In genomic region chr7:150753826-150754603, GRCh38 we compare ENCODE assay signal across 8 cellular contexts. TPM values are rescaled to one million over a fixed set of nuclear protein-coding genes. Genes with fewer than 3 reads are reported as not detected.
DNase-seq lines count a peak whose midpoint lies in the region; ATAC-seq and TF ChIP-seq lines count a peak whose summit lies in the region.

No MANE protein-coding gene starts in this region.

- no CpG with 5 or more reads among the region's 3 CpGs for WGBS in H9 (ENCODE audit: extremely low coverage, insufficient read length, low lambda C conversion rate)
- WGBS in right cardiac atrium: 42% methylated on average over 3 of the region's 3 CpGs

- H3K4me1 Mint-ChIP-seq in H9: no peaks in the 10 kb centered on the region

- no peaks in the 10 kb centered on the region for H4K20me1 ChIP-seq in H9 (ENCODE audit: control insufficient read depth, insufficient read depth, insufficient read length)

- no peak overlapping the region for H2AFZ ChIP-seq in H9 (ENCODE audit: low read length)

- intact Hi-C loops in right cardiac atrium (cut with DNase I): loop anchor here in 2 of 4 donors (2.0 to 10.0 kb wide), 2 partner anchors 129 to 303 kb away; partner anchors contain the start of gene GIMAP8 (in 1 of the 2)

- TF ChIP-seq CTCF in H9 (conservative IDR thresholded peaks at IDR 0.05): peak; percentile 69

- no peak overlapping the region for H4K5ac ChIP-seq in H9 (ENCODE audit: insufficient read length, low read depth, low read length)

- no peak overlapping the region for H2BK15ac ChIP-seq in H9 (ENCODE audit: low read depth, low read length)

- H3K4me3 Mint-ChIP-seq in H9: no peak overlapping the region

- in situ Hi-C loops in SK-MEL-5 (cut with HindIII; ENCODE audit: low pct_unique_long_range_greater_than_20kb, low sequenced_read_pairs): no loop called here

- no peaks in the 10 kb centered on the region for H3K23me2 ChIP-seq in H9 (ENCODE audit: insufficient read length, low read depth, low read length, poor library complexity, severe bottlenecking)

- H3T11ph ChIP-seq in H9 (ENCODE audit: low read length): no peak overlapping the region

- no peak overlapping the region for H2BK120ac ChIP-seq in H9 (ENCODE audit: low read depth, low read length, poor library complexity, severe bottlenecking)

- H3K27ac Mint-ChIP-seq in H9: no peak overlapping the region

- no peak overlapping the region for H2BK12ac ChIP-seq in H9 (ENCODE audit: insufficient read length, low read depth, low read length)

- H3K56ac ChIP-seq in H9 (ENCODE audit: insufficient read length, low read depth, low read length): no peak overlapping the region

- no peak overlapping the region for H4K8ac ChIP-seq in H9 (replicated peaks; ENCODE audit: insufficient read length, low read depth, low read length)

- peak; percentile 9 for DNase-seq in ELF-1 (ENCODE audit: low read depth, low spot score)
- no peak for DNase-seq in H9
- DNase-seq in SK-MEL-5 (ENCODE audit: low read depth, low spot score): peak; percentile 56
- DNase-seq in right cardiac atrium: no peak
- no peak for DNase-seq in caudate nucleus (lab: John Stamatoyannopoulos, UW)
- DNase-seq in hypothalamus (lab: John Stamatoyannopoulos, UW): no peak
- DNase-seq in AG08396 (ENCODE audit: low spot score): no peak

- H3K4me1 ChIP-seq in H9 (ENCODE audit: insufficient read depth, low read length) (no peaks in the 10 kb centered on the region), right cardiac atrium (ENCODE audit: control insufficient read depth, insufficient read depth, low read length) (peaks cover 9% of the 10 kb centered on the region)

- no peaks in the 10 kb centered on the region for H3K9me3 Mint-ChIP-seq in H9

- no peak overlapping the region for H2BK20ac ChIP-seq in H9 (ENCODE audit: low read depth, low read length, poor library complexity, severe bottlenecking)

- ATAC-seq in right cardiac atrium (peak; percentile 54 to 71), HG02642 (IDR thresholded peaks at IDR 0.05; ENCODE audit: poor library complexity, unreplicated experiment) (no peak)

- H3K9me3 ChIP-seq in H9 (ENCODE audit: control insufficient read depth, low read depth, low read length) (no peaks in the 10 kb centered on the region), right cardiac atrium (ENCODE audit: control insufficient read depth, low read length) (no peaks in the 10 kb centered on the region)

- H2BK5ac ChIP-seq in H9 (ENCODE audit: insufficient read length, low read length): no peak overlapping the region

- no peaks in the 10 kb centered on the region for H3K79me1 ChIP-seq in H9 (ENCODE audit: insufficient read depth, low read depth, low read length, poor library complexity, severe bottlenecking)

- H3K4ac ChIP-seq in H9 (ENCODE audit: low read depth, low read length): no peak overlapping the region

- H3K27me3 Mint-ChIP-seq in H9 (ENCODE audit: low read depth): peaks cover 87% of the 10 kb centered on the region

- H3K9ac ChIP-seq in H9 (ENCODE audit: extremely low read depth, insufficient read length, low read length): no peak overlapping the region

- H3K4me3 ChIP-seq in right cardiac atrium (ENCODE audit: low read length): no peak overlapping the region

- no peak overlapping the region for H2AK5ac ChIP-seq in H9 (ENCODE audit: insufficient read length, low read length)

- H3K23ac ChIP-seq in H9 (ENCODE audit: insufficient read length, low read depth, low read length): no peak overlapping the region

- H3K27ac ChIP-seq in H9 (ENCODE audit: insufficient read length, low read depth, low read length): no peak overlapping the region
- H3K27ac ChIP-seq in right cardiac atrium (ENCODE audit: low read length): peak overlapping the region; percentile 5
- H3K27ac ChIP-seq in caudate nucleus (ENCODE audit: low read depth, low read length): no peak overlapping the region

- no peaks in the 10 kb centered on the region; the same call in 1 of the 2 replicates for H3K79me2 ChIP-seq in H9 (ENCODE audit: insufficient read depth, low read length)

- H3K4me2 ChIP-seq in H9 (ENCODE audit: insufficient read depth, insufficient read length, low read length): no peak overlapping the region

- H3K27me3 ChIP-seq in H9 (ENCODE audit: insufficient read depth, low read length) (no peaks in the 10 kb centered on the region; the same call in 1 of the 2 replicates), right cardiac atrium (ENCODE audit: control insufficient read depth, insufficient read depth) (no peaks in the 10 kb centered on the region)

- no peak overlapping the region for H4K91ac ChIP-seq in H9 (ENCODE audit: insufficient read length, low read depth, low read length)

- H3K36me3 Mint-ChIP-seq in H9 (ENCODE audit: insufficient read depth in 1 of 3, low read depth in 3 of 3): no peaks in the 10 kb centered on the region

- H3K14ac ChIP-seq in H9 (ENCODE audit: insufficient read depth, low read length): no peak overlapping the region

- H3K18ac ChIP-seq in H9 (ENCODE audit: insufficient read length, low read depth, low read length): no peak overlapping the region

RNA-seq across cellular contexts. Expression of gene GIMAP5, which starts 16.8 kb away (rescaled TPM):
- total RNA-seq in H9 (2021) (not detected in 2 replicates), right cardiac atrium (10 to 100 TPM in 3 of 4 donors, 1 to 10 TPM in 1; 9.3 to 24.2 (median 11.1) TPM)
- total RNA-seq in SK-MEL-5 (2014; rRNA removed; shearing (Covaris generic)): 0.26 and 0.35 TPM in 2 replicates
- polyA plus RNA-seq in SK-MEL-5 (2015; cell fraction: cytosol; rRNA removed): 0.08 and 0.35 TPM in 2 replicates
- polyA plus RNA-seq in SK-MEL-5 (2015; cell fraction: nucleus; rRNA removed): 0.07 and 0.27 TPM in 2 replicates
- 22.3 TPM for polyA plus RNA-seq in right cardiac atrium

RNA-seq across cellular contexts. Expression of gene GIMAP1, which starts 37.6 kb away (rescaled TPM):
- total RNA-seq in H9 (2021) (not detected in 2 replicates), right cardiac atrium (1 to 10 TPM; 3.3 to 6.7 (median 4.5) TPM)
- not detected in 2 replicates for total RNA-seq in SK-MEL-5 (2014; rRNA removed; shearing (Covaris generic))
- polyA plus RNA-seq in SK-MEL-5 (2015; cell fraction: cytosol; rRNA removed): not detected in 2 replicates
- not detected in 2 replicates for polyA plus RNA-seq in SK-MEL-5 (2015; cell fraction: nucleus; rRNA removed)
- 7.8 TPM for polyA plus RNA-seq in right cardiac atrium

RNA-seq across cellular contexts. Expression of gene TMEM176B, which starts 46.1 kb away (rescaled TPM):
- total RNA-seq in H9 (2021) (0.26 and 0.85 TPM in 2 replicates), right cardiac atrium (100 to 1,000 TPM; 101 to 344 (median 237) TPM)
- 0.63 and 1.4 TPM in 2 replicates for total RNA-seq in SK-MEL-5 (2014; rRNA removed; shearing (Covaris generic))
- polyA plus RNA-seq in SK-MEL-5 (2015; cell fraction: cytosol; rRNA removed): 0.19 TPM in 1 of 2 replicates, not detected in the other
- 0.69 TPM in 1 of 2 replicates, not detected in the other for polyA plus RNA-seq in SK-MEL-5 (2015; cell fraction: nucleus; rRNA removed)
- 114 TPM for polyA plus RNA-seq in right cardiac atrium

RNA-seq across cellular contexts. Expression of gene TMEM176A, which starts 46.6 kb away (rescaled TPM):
- total RNA-seq in H9 (2021): not detected in 2 replicates
- not detected in 2 replicates for total RNA-seq in SK-MEL-5 (2014; rRNA removed; shearing (Covaris generic))
- polyA plus RNA-seq in SK-MEL-5 (2015; cell fraction: cytosol; rRNA removed): not detected in 2 replicates
- polyA plus RNA-seq in SK-MEL-5 (2015; cell fraction: nucleus; rRNA removed): not detected in 2 replicates
- 100 to 1,000 TPM in 2 of 4 donors, 10 to 100 TPM in 2; 50.8 to 167 (median 126) TPM for total RNA-seq in right cardiac atrium
- polyA plus RNA-seq in right cardiac atrium: 51.6 TPM

Comparison
In these comparisons a context has a peak if more than half of its experiments do, and no peak if none do; other contexts are left out.
1. DNase-seq: peak in ELF-1 (single experiment) and SK-MEL-5 (single experiment); none in H9 (single experiment), right cardiac atrium (0 of 3), caudate nucleus (0 of 61), hypothalamus (0 of 51) and AG08396 (single experiment).
2. RNA of gene TMEM176B, which starts 46.1 kb away (total RNA-seq): 101 to 344 TPM in right cardiac atrium; 0.26 to 0.85 TPM in H9 and 0.63 to 1.4 TPM in SK-MEL-5; every median in the first group is over 10 times any median in the second.